ENCODE assay signal across 18 cellular contexts in genomic region chr13:104485571-104485970, GRCh38.
"Had no signal": no experiment of that assay in that cellular context is flagged by ENCODE, and none has a peak within 500 bp of the region (broad histone marks: within the 10 kb centered on the region; RNA-seq: fewer than 3 reads in every experiment).

No MANE protein-coding gene starts in this region.

- H3K27me3 Mint-ChIP-seq: activated CD4-positive, alpha-beta memory T cell treated with anti-CD3 and anti-CD28 coated beads for 36 hours; activated CD4-positive, alpha-beta T cell treated with anti-CD3 and anti-CD28 coated beads, Interleukin-2, amount 10 ng/mL, durations not matched to agents 7 days and 5 days; activated naive CD4-positive, alpha-beta T cell treated with anti-CD3 and anti-CD28 coated beads, Interleukin-2, amount 10 ng/mL, durations not matched to agents 7 days and 5 days; activated naive CD8-positive, alpha-beta T cell treated with anti-CD3 and anti-CD28 coated beads for 36 hours; T-helper 17 cell had no signal

- H3K36me3 Mint-ChIP-seq: activated CD4-positive, alpha-beta memory T cell treated with anti-CD3 and anti-CD28 coated beads for 36 hours; activated naive CD4-positive, alpha-beta T cell treated with anti-CD3 and anti-CD28 coated beads, Interleukin-2, amount 10 ng/mL, durations not matched to agents 7 days and 5 days; activated naive CD8-positive, alpha-beta T cell treated with anti-CD3 and anti-CD28 coated beads for 36 hours had no signal

- DNase-seq: activated CD4-positive, alpha-beta memory T cell treated with anti-CD3 and anti-CD28 coated beads for 36 hours; activated CD4-positive, alpha-beta T cell treated with anti-CD3 and anti-CD28 coated beads, Interleukin-2, amount 10 ng/mL, durations not matched to agents 7 days and 5 days; activated CD4-positive, CD25-positive, alpha-beta regulatory T cell; activated CD8-positive, alpha-beta memory T cell treated with anti-CD3 and anti-CD28 coated beads for 24 hours; activated gamma-delta T cell treated with Interleukin-2 at 50 U/mL for 16 hours; activated naive CD4-positive, alpha-beta T cell treated with anti-CD3 and anti-CD28 coated beads, Interleukin-2, amount 10 ng/mL, durations not matched to agents 7 days and 5 days; activated naive CD8-positive, alpha-beta T cell treated with anti-CD3 and anti-CD28 coated beads for 36 hours; activated T-cell treated with anti-CD3 and anti-CD28 coated beads, Interleukin-2, amount 50 U/mL, for 4 hours; anterior cingulate cortex; Karpas-422; NCI-H1048; NCI-H146; NCI-H1930; NCI-H524; PC-3; SHP77 treated with DMSO at 0.1 percent for 48 hours; T-helper 17 cell; T-helper 9 cell had no signal

- H3K4me1 Mint-ChIP-seq: activated CD4-positive, alpha-beta T cell treated with anti-CD3 and anti-CD28 coated beads, Interleukin-2, amount 10 ng/mL, durations not matched to agents 7 days and 5 days; activated naive CD4-positive, alpha-beta T cell treated with anti-CD3 and anti-CD28 coated beads, Interleukin-2, amount 10 ng/mL, durations not matched to agents 7 days and 5 days; activated naive CD8-positive, alpha-beta T cell treated with anti-CD3 and anti-CD28 coated beads for 36 hours; T-helper 17 cell had no signal

- H3K4me3 Mint-ChIP-seq: activated CD4-positive, alpha-beta memory T cell treated with anti-CD3 and anti-CD28 coated beads for 36 hours; activated CD4-positive, alpha-beta T cell treated with anti-CD3 and anti-CD28 coated beads, Interleukin-2, amount 10 ng/mL, durations not matched to agents 7 days and 5 days; activated naive CD4-positive, alpha-beta T cell treated with anti-CD3 and anti-CD28 coated beads, Interleukin-2, amount 10 ng/mL, durations not matched to agents 7 days and 5 days; activated naive CD8-positive, alpha-beta T cell treated with anti-CD3 and anti-CD28 coated beads for 36 hours; activated T-cell treated with anti-CD3 and anti-CD28 coated beads, Interleukin-2, amount 50 U/mL, for 4 hours; T-helper 17 cell had no signal

- H3K27ac Mint-ChIP-seq: activated CD4-positive, alpha-beta memory T cell treated with anti-CD3 and anti-CD28 coated beads for 36 hours; activated CD4-positive, alpha-beta T cell treated with anti-CD3 and anti-CD28 coated beads, Interleukin-2, amount 10 ng/mL, durations not matched to agents 7 days and 5 days; activated naive CD4-positive, alpha-beta T cell treated with anti-CD3 and anti-CD28 coated beads, Interleukin-2, amount 10 ng/mL, durations not matched to agents 7 days and 5 days; activated naive CD8-positive, alpha-beta T cell treated with anti-CD3 and anti-CD28 coated beads for 36 hours; T-helper 17 cell had no signal

- ATAC-seq: activated T-cell treated with anti-CD3 and anti-CD28 coated beads, Interleukin-2, amount 50 U/mL, for 4 hours; PC-3; T-helper 17 cell had no signal

- H3K9me3 Mint-ChIP-seq: activated CD4-positive, alpha-beta memory T cell treated with anti-CD3 and anti-CD28 coated beads for 36 hours; activated CD4-positive, alpha-beta T cell treated with anti-CD3 and anti-CD28 coated beads, Interleukin-2, amount 10 ng/mL, durations not matched to agents 7 days and 5 days; activated naive CD4-positive, alpha-beta T cell treated with anti-CD3 and anti-CD28 coated beads, Interleukin-2, amount 10 ng/mL, durations not matched to agents 7 days and 5 days; activated naive CD8-positive, alpha-beta T cell treated with anti-CD3 and anti-CD28 coated beads for 36 hours had no signal
